Comparison of ENCODE assay signal across 17 cellular contexts in genomic region chr9:20208951-20209350, GRCh38.
DNase-seq lines count a peak whose midpoint lies in the region; ATAC-seq and TF ChIP-seq lines count a peak whose summit lies in the region.
"Had no signal": no experiment of that assay in that cellular context is flagged by ENCODE, and none has a peak within 500 bp of the region (broad histone marks: within the 10 kb centered on the region; RNA-seq: fewer than 3 reads in every experiment).

No MANE protein-coding gene starts in this region.

- H3K4me3 Mint-ChIP-seq in activated CD8-positive, alpha-beta memory T cell treated with anti-CD3 and anti-CD28 coated beads, Interleukin-2, amount 10 ng/mL, durations not matched to agents 7 days and 5 days, result peak overlapping the region; percentile 32
- peak overlapping the region; percentile 20 for H3K4me3 Mint-ChIP-seq in activated naive CD8-positive, alpha-beta T cell treated with anti-CD3 and anti-CD28 coated beads for 36 hours
- H3K4me3 Mint-ChIP-seq: memory B cell had no signal

- TF ChIP-seq EP300 in neural cell (conservative IDR thresholded peaks at IDR 0.05; ENCODE audit: poor library complexity, severe bottlenecking), result peak; percentile 27

- no peaks in the 10 kb centered on the region for H3K4me1 ChIP-seq in OCI-LY7 (ENCODE audit: insufficient read depth, low read length, poor library complexity, severe bottlenecking)
- H3K4me1 ChIP-seq: foreskin keratinocyte, HAP-1 had no signal

- H3K4me3 ChIP-seq in neural cell (ENCODE audit: low read length), result no peak overlapping the region
- no peak overlapping the region for H3K4me3 ChIP-seq in OCI-LY7 (ENCODE audit: low read depth, low read length, poor library complexity, severe bottlenecking)
- H3K4me3 ChIP-seq: HAP-1, K562, skin epidermis had no signal

- POLR2A ChIA-PET in OCI-LY7 (lab: Charles Lee), result interaction anchor here (1.0 to 1.7 kb wide), 3 partner anchors 9 to 144 kb away, joined by 3 to 6 read pairs (median 4); no protein-coding TSS in a partner anchor

- H3K9ac ChIP-seq in neural cell (ENCODE audit: low read length), result no peak overlapping the region

- H3K36me3 ChIP-seq in neural cell (ENCODE audit: insufficient read depth, low read length), result no peaks in the 10 kb centered on the region
- no peaks in the 10 kb centered on the region for H3K36me3 ChIP-seq in OCI-LY7 (ENCODE audit: insufficient read depth, low read length)
- H3K36me3 ChIP-seq: HAP-1 had no signal

- no peak for DNase-seq in activated CD8-positive, alpha-beta memory T cell treated with anti-CD3 and anti-CD28 coated beads, Interleukin-2, amount 10 ng/mL, durations not matched to agents 7 days and 5 days
- DNase-seq in activated CD8-positive, alpha-beta memory T cell treated with anti-CD3 and anti-CD28 coated beads, Interleukin-2, amount 50 U/mL, for 48 hours, result no peak
- peak; percentile 10 for DNase-seq in activated naive CD8-positive, alpha-beta T cell treated with anti-CD3 and anti-CD28 coated beads for 36 hours
- DNase-seq in OCI-LY7 (ENCODE audit: low spot score) (no peak), NCI-H1048 (lab: John Stamatoyannopoulos, UW) (no peak)
- DNase-seq: foreskin keratinocyte, NCI-H1092 treated with DMSO at 0.1 percent for 48 hours, NCI-H226, occipital lobe, OCI-M1 had no signal

- peaks cover 2% of the 10 kb centered on the region for H3K9me3 Mint-ChIP-seq in activated CD8-positive, alpha-beta memory T cell treated with anti-CD3 and anti-CD28 coated beads, Interleukin-2, amount 10 ng/mL, durations not matched to agents 7 days and 5 days (ENCODE audit: low read depth)
- peaks cover 4% of the 10 kb centered on the region for H3K9me3 Mint-ChIP-seq in activated naive CD8-positive, alpha-beta T cell treated with anti-CD3 and anti-CD28 coated beads for 36 hours
- H3K9me3 Mint-ChIP-seq: memory B cell had no signal

- H4K20me1 ChIP-seq in neural cell (ENCODE audit: insufficient read depth), result no peaks in the 10 kb centered on the region
- no peaks in the 10 kb centered on the region for H4K20me1 ChIP-seq in OCI-LY7 (ENCODE audit: insufficient read depth, low read length)

- H3K9me3 ChIP-seq in neural cell (ENCODE audit: low read length) (no peaks in the 10 kb centered on the region), OCI-LY7 (ENCODE audit: low read length) (no peaks in the 10 kb centered on the region)
- H3K9me3 ChIP-seq: HAP-1 had no signal

- CTCF ChIA-PET in activated CD8-positive, alpha-beta memory T cell treated with anti-CD3 and anti-CD28 coated beads, Interleukin-2, amount 10 ng/mL, durations not matched to agents 7 days and 5 days (lab: Charles Lee), result interaction anchor here (1.1 to 1.8 kb wide), 5 partner anchors 33 to 262 kb away, joined by 3 to 9 read pairs (median 3); no protein-coding TSS in a partner anchor
- CTCF ChIA-PET in OCI-LY7 (lab: Charles Lee; ENCODE audit: unreplicated experiment), result no interaction called here

- H3K27ac Mint-ChIP-seq in activated CD8-positive, alpha-beta memory T cell treated with anti-CD3 and anti-CD28 coated beads, Interleukin-2, amount 10 ng/mL, durations not matched to agents 7 days and 5 days, result peak overlapping the region; percentile 98
- H3K27ac Mint-ChIP-seq in activated naive CD8-positive, alpha-beta T cell treated with anti-CD3 and anti-CD28 coated beads for 36 hours, result peak overlapping the region; percentile 99
- H3K27ac Mint-ChIP-seq: memory B cell had no signal

- no peak overlapping the region for H2AFZ ChIP-seq in neural cell (ENCODE audit: low read depth, low read length)
- no peak overlapping the region for H2AFZ ChIP-seq in OCI-LY7 (ENCODE audit: low read length)

- H3K27me3 ChIP-seq in neural cell (ENCODE audit: insufficient read depth, low read depth, low read length), result no peaks in the 10 kb centered on the region
- H3K27me3 ChIP-seq: foreskin keratinocyte had no signal

- H3K4me2 ChIP-seq in neural cell (ENCODE audit: low read length) (no peak overlapping the region), OCI-LY7 (ENCODE audit: low read length) (no peak overlapping the region)

- H3K79me2 ChIP-seq in neural cell (replicated peaks; ENCODE audit: insufficient read depth, low read length), result no peaks in the 10 kb centered on the region
- H3K79me2 ChIP-seq in OCI-LY7 (ENCODE audit: insufficient read depth, low read depth, low read length), result no peaks in the 10 kb centered on the region

- no TSS peak for BruUV-seq in OCI-LY7 (replicated peaks; lab: Mats Ljungman, UMichigan)

- H3K27ac ChIP-seq in neural cell (ENCODE audit: low read length), result no peak overlapping the region
- no peak overlapping the region for H3K27ac ChIP-seq in OCI-LY7 (ENCODE audit: low read depth, low read length, poor library complexity, severe bottlenecking)
- H3K27ac ChIP-seq: foreskin keratinocyte had no signal

- intact Hi-C loops in OCI-LY7 (cut with micrococcal nuclease; ENCODE audit: unreplicated experiment), result no loop called here

- peaks cover 40% of the 10 kb centered on the region for H3K4me1 Mint-ChIP-seq in activated CD8-positive, alpha-beta memory T cell treated with anti-CD3 and anti-CD28 coated beads, Interleukin-2, amount 10 ng/mL, durations not matched to agents 7 days and 5 days
- H3K4me1 Mint-ChIP-seq in activated naive CD8-positive, alpha-beta T cell treated with anti-CD3 and anti-CD28 coated beads for 36 hours, result peaks cover 35% of the 10 kb centered on the region
- H3K4me1 Mint-ChIP-seq: memory B cell had no signal

- peak; percentile 70 for ATAC-seq in activated CD8-positive, alpha-beta memory T cell treated with anti-CD3 and anti-CD28 coated beads, Interleukin-2, amount 10 ng/mL, durations not matched to agents 7 days and 5 days
- ATAC-seq in HG02588 (IDR thresholded peaks at IDR 0.05; ENCODE audit: unreplicated experiment) (peak; percentile 38), SK-N-SH treated with all-trans-retinoic acid at 6 μM for 48 hours (no peak)
- ATAC-seq: foreskin keratinocyte, K562 had no signal

- no peaks in the 10 kb centered on the region for H3K27me3 Mint-ChIP-seq in activated CD8-positive, alpha-beta memory T cell treated with anti-CD3 and anti-CD28 coated beads, Interleukin-2, amount 10 ng/mL, durations not matched to agents 7 days and 5 days
- H3K27me3 Mint-ChIP-seq in activated naive CD8-positive, alpha-beta T cell treated with anti-CD3 and anti-CD28 coated beads for 36 hours, result no peaks in the 10 kb centered on the region

- peaks cover 22% of the 10 kb centered on the region for H3K36me3 Mint-ChIP-seq in activated CD8-positive, alpha-beta memory T cell treated with anti-CD3 and anti-CD28 coated beads, Interleukin-2, amount 10 ng/mL, durations not matched to agents 7 days and 5 days
- H3K36me3 Mint-ChIP-seq in activated naive CD8-positive, alpha-beta T cell treated with anti-CD3 and anti-CD28 coated beads for 36 hours, result peaks cover 2% of the 10 kb centered on the region
- H3K36me3 Mint-ChIP-seq: memory B cell had no signal

- TF ChIP-seq RAD21 in neural cell (conservative IDR thresholded peaks at IDR 0.05), result no peak

- H3K9me2 ChIP-seq in neural cell (ENCODE audit: insufficient read depth, low read length) (no peaks in the 10 kb centered on the region), OCI-LY7 (ENCODE audit: insufficient read depth, low read length) (no peaks in the 10 kb centered on the region)

- no peak for TF ChIP-seq CTCF in neural cell (IDR thresholded peaks at IDR 0.05; ENCODE audit: poor library complexity, severe bottlenecking)
- TF ChIP-seq CTCF in OCI-LY7 (conservative IDR thresholded peaks at IDR 0.05; ENCODE audit: low read length), result no peak

- H3F3A ChIP-seq in neural cell (ENCODE audit: insufficient read depth, low read length, poor library complexity, severe bottlenecking), result no peaks in the 10 kb centered on the region

TF ChIP-seq in neural cell, 6 proteins besides CTCF, POLR2A, EP300 and RAD21 (continues in another document):
- peak; percentile 30 for TF ChIP-seq POLR2AphosphoS5 (IDR thresholded peaks at IDR 0.05)

TF ChIP-seq in SK-N-SH treated with all-trans-retinoic acid at 6 μM for 48 hours, 23 proteins besides CTCF, POLR2A, EP300 and RAD21 (continues in another document):
- TF ChIP-seq ZNF8 (CRISPR knock-in tag; IDR thresholded peaks at IDR 0.05), result no peak
- TF ChIP-seq ZNF565 (CRISPR knock-in tag; conservative IDR thresholded peaks at IDR 0.05; ENCODE audit: low read depth), result no peak
- no peak for TF ChIP-seq ZC3H10 (CRISPR knock-in tag; IDR thresholded peaks at IDR 0.05)
- TF ChIP-seq POU6F1 (CRISPR knock-in tag; IDR thresholded peaks at IDR 0.05; ENCODE audit: borderline replicate concordance, low read depth), result no peak
- no peak for TF ChIP-seq SNAI2 (CRISPR knock-in tag; IDR thresholded peaks at IDR 0.05)
- TF ChIP-seq TCF4 (CRISPR knock-in tag; IDR thresholded peaks at IDR 0.05; ENCODE audit: borderline replicate concordance), result no peak
- no peak for TF ChIP-seq RARB (CRISPR knock-in tag; IDR thresholded peaks at IDR 0.05)
- TF ChIP-seq TOX (CRISPR knock-in tag; IDR thresholded peaks at IDR 0.05; ENCODE audit: borderline replicate concordance), result no peak
- TF ChIP-seq OSR1 (CRISPR knock-in tag; IDR thresholded peaks at IDR 0.05), result no peak
- TF ChIP-seq PATZ1 (CRISPR knock-in tag; IDR thresholded peaks at IDR 0.05; ENCODE audit: borderline replicate concordance), result no peak
